Comparison of ENCODE assay signal across 14 cellular contexts in the genomic region with DNA sequence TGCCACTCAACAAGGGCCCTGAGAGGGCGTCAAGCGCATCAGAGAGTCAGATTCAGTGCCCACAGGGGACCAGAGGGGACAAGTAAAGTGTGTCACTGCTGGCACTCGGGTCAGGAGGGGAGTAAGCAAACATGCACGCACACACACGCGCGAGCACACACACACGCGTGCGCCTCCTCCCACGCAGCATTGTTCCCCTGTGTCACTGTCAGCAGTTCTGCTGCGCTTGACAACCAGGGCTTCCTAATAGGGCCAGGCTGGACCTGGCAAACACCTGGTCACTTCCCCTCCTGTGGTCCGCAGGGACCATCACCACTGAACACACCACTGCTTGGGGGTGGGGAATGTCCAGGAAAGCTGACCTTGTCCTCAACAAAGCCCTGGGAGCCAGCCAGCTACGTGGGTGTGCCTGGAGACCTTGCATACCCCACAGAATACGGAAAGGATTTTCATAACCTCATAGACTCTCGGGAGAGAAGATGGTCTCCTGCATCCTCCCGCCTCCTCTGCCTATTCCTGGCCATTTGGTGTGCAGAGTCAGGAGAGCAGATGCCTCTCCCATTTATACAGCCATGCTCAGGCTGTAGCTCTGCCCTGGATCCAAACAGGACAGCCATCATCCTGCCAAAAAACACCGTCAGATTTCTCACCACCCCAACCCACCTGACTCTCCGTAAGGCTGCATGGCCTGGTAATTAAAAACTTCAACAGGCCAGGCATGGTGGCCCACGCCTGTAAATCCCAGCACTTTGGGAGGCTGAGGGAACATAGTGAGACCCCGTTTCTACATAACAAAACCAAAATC.
A peak's percentile ranks its signal among the peaks of the same experiment; 100 is the strongest.
DNase-seq lines count a peak whose midpoint lies in the region; ATAC-seq, FAIRE-seq and TF ChIP-seq lines count a peak whose summit lies in the region.
"Had no signal": no experiment of that assay in that cellular context is flagged by ENCODE, and none has a peak within 500 bp of the region (broad histone marks: within the 10 kb centered on the region; RNA-seq: fewer than 3 reads in every experiment).

No MANE protein-coding gene starts in this region.

- H3K36me3 ChIP-seq in HepG2 (replicated peaks in 1 of 2; ENCODE audit: control insufficient read depth in 1 of 2, insufficient read depth in 2 of 2, low read length in 2 of 2), result peaks cover 0 to 3% of the 10 kb centered on the region in 2 experiments; a peak in 1 of 5 replicates
- H3K36me3 ChIP-seq in right lobe of liver, result no peaks in the 10 kb centered on the region
- H3K36me3 ChIP-seq: suprapubic skin had no signal

- in situ Hi-C loops in HepG2 (cut with HindIII; ENCODE audit: extremely low pct_ligation_motif_present, low pct_unique_long_range_greater_than_20kb), result no loop called here

- ATAC-seq in HepG2, result no peak
- no peak for ATAC-seq in right lobe of liver
- ATAC-seq: activated T-helper 17 cell treated with anti-CD3 and anti-CD28 coated beads, Interleukin-2, amount 50 U/mL, for 72 hours had no signal

- no peak overlapping the region for H3K4me3 Mint-ChIP-seq in endothelial cell (ENCODE audit: unreplicated experiment)
- H3K4me3 Mint-ChIP-seq in nephron, result peak overlapping the region in 2 of 3 experiments; percentile 18 to 36
- H3K4me3 Mint-ChIP-seq in T-helper 2 cell treated with Interferon-gamma antibody and Interleukin-4, amounts not matched to agents 5 μg/mL and 100 μg/mL, for 36 hours, result no peak overlapping the region
- H3K4me3 Mint-ChIP-seq: activated T-helper 17 cell treated with anti-CD3 and anti-CD28 coated beads, Interleukin-2, amount 50 U/mL, for 72 hours; B cell had no signal

- no peak overlapping the region for H2AFZ ChIP-seq in HepG2 (ENCODE audit: low read length)

- peaks cover 10% of the 10 kb centered on the region for H3K79me2 ChIP-seq in HepG2 (ENCODE audit: insufficient read depth, low read length)

- H3K36me3 Mint-ChIP-seq in endothelial cell (ENCODE audit: low read depth, unreplicated experiment), result peaks cover 6% of the 10 kb centered on the region
- H3K36me3 Mint-ChIP-seq in nephron (ENCODE audit: low read depth), result peaks cover 7% of the 10 kb centered on the region
- peaks cover 4% of the 10 kb centered on the region for H3K36me3 Mint-ChIP-seq in T-helper 2 cell treated with Interferon-gamma antibody and Interleukin-4, amounts not matched to agents 5 μg/mL and 100 μg/mL, for 36 hours (ENCODE audit: low read depth)

- H3K9ac ChIP-seq in HepG2 (ENCODE audit: insufficient read depth, low read depth, low read length), result no peak overlapping the region

- H3K4me1 Mint-ChIP-seq in endothelial cell (ENCODE audit: unreplicated experiment) (peaks cover 84% of the 10 kb centered on the region), nephron (peaks cover 88% of the 10 kb centered on the region)
- H3K4me1 Mint-ChIP-seq in T-helper 2 cell treated with Interferon-gamma antibody and Interleukin-4, amounts not matched to agents 5 μg/mL and 100 μg/mL, for 36 hours (ENCODE audit: low read depth), result peaks cover 9% of the 10 kb centered on the region

- peaks cover 55% of the 10 kb centered on the region for H3K4me1 ChIP-seq in HepG2 (ENCODE audit: insufficient read depth, low read length)
- peaks cover 0 to 13% (median 4%) of the 10 kb centered on the region in 4 donors for H3K4me1 ChIP-seq in right lobe of liver

- H3K27me3 Mint-ChIP-seq in endothelial cell (ENCODE audit: unreplicated experiment) (peaks cover 13% of the 10 kb centered on the region), nephron (ENCODE audit: low read depth) (no peaks in the 10 kb centered on the region)
- H3K27me3 Mint-ChIP-seq in T-helper 2 cell treated with Interferon-gamma antibody and Interleukin-4, amounts not matched to agents 5 μg/mL and 100 μg/mL, for 36 hours (ENCODE audit: low read depth), result no peaks in the 10 kb centered on the region
- H3K27me3 Mint-ChIP-seq: activated T-helper 17 cell treated with anti-CD3 and anti-CD28 coated beads, Interleukin-2, amount 50 U/mL, for 72 hours; B cell had no signal

- H3K27ac ChIP-seq in HepG2 (ENCODE audit: extremely low read length, insufficient read depth, low read length) (no peak overlapping the region), right lobe of liver (no peak overlapping the region)
- H3K27ac ChIP-seq: suprapubic skin had no signal

- BruUV-seq in HepG2 (replicated peaks; lab: Mats Ljungman, UMichigan), result no TSS peak

- TF ChIP-seq CTCF in HepG2 (CRISPR knock-in tag; IDR thresholded peaks at IDR 0.05) (no peak), right lobe of liver (IDR thresholded peaks at IDR 0.05) (no peak), endothelial cell (IDR thresholded peaks at IDR 0.05; ENCODE audit: unreplicated experiment) (no peak), nephron (IDR thresholded peaks at IDR 0.05; ENCODE audit: unreplicated experiment in 3 of 3) (no peak)

- CTCF ChIA-PET in HepG2 (lab: Yijun Ruan, JAX; ENCODE audit: low intra/inter-chr PET ratio, low total read pairs), result no interaction called here

- H3K4me3 ChIP-seq in HepG2 (replicated peaks in 1 of 3; ENCODE audit: insufficient read depth in 1 of 3, low read depth in 2 of 3, low read length in 3 of 3), result no peak overlapping the region
- H3K4me3 ChIP-seq in right lobe of liver, result no peak overlapping the region
- H3K4me3 ChIP-seq: suprapubic skin had no signal

- intact Hi-C loops in HepG2 (cut with micrococcal nuclease; ENCODE audit: unreplicated experiment), result no loop called here
- intact Hi-C loops in right lobe of liver (cut with DNase I), result no loop called here

- DNase-seq in HepG2 (ENCODE audit: low spot score) (no peak), right lobe of liver (no peak), endothelial cell (ENCODE audit: low spot score) (no peak), NCI-H2171 (lab: John Stamatoyannopoulos, UW) (no peak), amniotic stem cell (lab: John Stamatoyannopoulos, UW) (no peak), middle frontal gyrus (ENCODE audit: extremely low spot score, low spot score) (no peak)
- no peak for DNase-seq in T-helper 2 cell treated with Interferon-gamma antibody and Interleukin-4, amounts not matched to agents 5 μg/mL and 100 μg/mL, for 36 hours (ENCODE audit: low spot score)
- DNase-seq: NCI-H1694; stimulated activated CD4-positive, alpha-beta T cell treated with anti-CD3 and anti-CD28 coated beads, Interleukin-2, amount 100 ng/mL, for 24 hours had no signal

- TF ChIP-seq RAD21 in HepG2 (CRISPR knock-in tag; IDR thresholded peaks at IDR 0.05), result no peak

- 86% methylated on average over 21 of the region's 21 CpGs for WGBS in HepG2 (ENCODE audit: low lambda C conversion rate)
- 63% methylated on average over 6 of the region's 21 CpGs for WGBS in right lobe of liver (ENCODE audit: insufficient coverage, low coverage, low lambda C conversion rate, missing lambda C conversion rate)

- POLR2A ChIA-PET in HepG2 (lab: Yijun Ruan, JAX), result no interaction called here

- H3K27ac Mint-ChIP-seq in endothelial cell (ENCODE audit: unreplicated experiment) (peak overlapping the region; percentile 72), nephron (peak overlapping the region; percentile 61 to 89 (median 74))
- H3K27ac Mint-ChIP-seq in T-helper 2 cell treated with Interferon-gamma antibody and Interleukin-4, amounts not matched to agents 5 μg/mL and 100 μg/mL, for 36 hours, result no peak overlapping the region
- H3K27ac Mint-ChIP-seq: B cell had no signal

- TF ChIP-seq POLR2A in HepG2 (IDR thresholded peaks at IDR 0.05; ENCODE audit: insufficient read depth in 1 of 2, low read depth in 2 of 2, low read length in 2 of 2) (no peak), right lobe of liver (IDR thresholded peaks at IDR 0.05) (no peak)

- H4K20me1 ChIP-seq in HepG2 (ENCODE audit: insufficient read depth, low read length), result peaks cover 4% of the 10 kb centered on the region

- no peaks in the 10 kb centered on the region for H3K9me3 ChIP-seq in HepG2 (ENCODE audit: low read length)
- H3K9me3 ChIP-seq in right lobe of liver, result no peaks in the 10 kb centered on the region
- H3K9me3 ChIP-seq: suprapubic skin had no signal

- FAIRE-seq in HepG2 (lab: Jason Lieb, UNC), result no peak
- FAIRE-seq: colon had no signal

- TF ChIP-seq EP300 in HepG2 (IDR thresholded peaks at IDR 0.05; ENCODE audit: low read depth in 2 of 2, low read length in 2 of 2), result no peak
- TF ChIP-seq EP300 in HepG2 (CRISPR knock-in tag; IDR thresholded peaks at IDR 0.05; ENCODE audit: borderline replicate concordance), result no peak

- no peak overlapping the region for H3K4me2 ChIP-seq in HepG2 (ENCODE audit: low read depth, low read length)

- H3K27me3 ChIP-seq in HepG2 (ENCODE audit: control insufficient read depth in 1 of 2, insufficient read depth in 2 of 2, low read length in 2 of 2), result no peaks in the 10 kb centered on the region
- H3K27me3 ChIP-seq in right lobe of liver, result no peaks in the 10 kb centered on the region
- H3K27me3 ChIP-seq: suprapubic skin had no signal

- H3K9me3 Mint-ChIP-seq in endothelial cell (ENCODE audit: unreplicated experiment), result no peaks in the 10 kb centered on the region
- no peaks in the 10 kb centered on the region for H3K9me3 Mint-ChIP-seq in nephron
- H3K9me3 Mint-ChIP-seq in T-helper 2 cell treated with Interferon-gamma antibody and Interleukin-4, amounts not matched to agents 5 μg/mL and 100 μg/mL, for 36 hours, result no peaks in the 10 kb centered on the region
- H3K9me3 Mint-ChIP-seq: activated T-helper 17 cell treated with anti-CD3 and anti-CD28 coated beads, Interleukin-2, amount 50 U/mL, for 72 hours had no signal

TF ChIP-seq in HepG2, 621 proteins besides CTCF, POLR2A, EP300 and RAD21 (continues in another document):
- TF ChIP-seq PTBP1 (IDR thresholded peaks at IDR 0.05; ENCODE audit: low read depth, low read length, poor library complexity, severe bottlenecking), result no peak
- no peak for TF ChIP-seq ZMYM4 (CRISPR knock-in tag; IDR thresholded peaks at IDR 0.05)
- no peak for TF ChIP-seq ZNF570 (CRISPR knock-in tag; IDR thresholded peaks at IDR 0.05; ENCODE audit: borderline replicate concordance)

Comparison
In these comparisons a context has a peak if more than half of its experiments do, and no peak if none do; other contexts are left out.
1. H3K4me3 Mint-ChIP-seq: peak in nephron (2 of 3); none in endothelial cell (single experiment) and T-helper 2 cell treated with Interferon-gamma antibody and Interleukin-4, amounts not matched to agents 5 μg/mL and 100 μg/mL, for 36 hours (single experiment).